11 cellular contexts compared by ENCODE assay signal in genomic region chr19:34165295-34165738, GRCh38.
"Had no signal": no experiment of that assay in that cellular context is flagged by ENCODE, and none has a peak within 500 bp of the region (broad histone marks: within the 10 kb centered on the region; RNA-seq: fewer than 3 reads in every experiment).

No MANE protein-coding gene starts in this region.

- H3K9me3 ChIP-seq: thoracic aorta had no signal

- DNase-seq: activated CD4-positive, CD25-positive, alpha-beta regulatory T cell treated with anti-CD3 and anti-CD28 coated beads, Interleukin-2, amount 50 U/mL, for 72 hours; activated naive CD4-positive, alpha-beta T cell treated with Interleukin-2 at 50 U/mL for 16 hours; anterior cingulate cortex; brain microvascular endothelial cell; effector memory CD8-positive, alpha-beta T cell; foreskin melanocyte; left cardiac atrium; stimulated activated CD4-positive, alpha-beta T cell treated with anti-CD3 and anti-CD28 coated beads, Interleukin-2, amount 100 ng/mL, for 24 hours; T-helper 2 cell had no signal

- H3K36me3 ChIP-seq: brain microvascular endothelial cell, thoracic aorta had no signal

- ATAC-seq: effector memory CD8-positive, alpha-beta T cell; left cardiac atrium had no signal

- H3K4me3 ChIP-seq: lung, thoracic aorta had no signal

- H3K27ac ChIP-seq: brain microvascular endothelial cell, thoracic aorta had no signal

- H3K27me3 ChIP-seq: brain microvascular endothelial cell had no signal
